In genomic region chr1:167332503-167332902, GRCh38 we compare ENCODE assay signal across 1 cellular context.
TF ChIP-seq lines count a peak whose summit lies in the region.

No MANE protein-coding gene starts in this region.

TF ChIP-seq in HepG2, 621 proteins besides CTCF, POLR2A, EP300 and RAD21 (continued from another document):
- 0 out of 2 replicates have a peak, but pooled peaks have one; percentile 23 for TF ChIP-seq ARID5B (CRISPR knock-in tag; IDR thresholded peaks at IDR 0.05)
- peak; percentile 58 for TF ChIP-seq BCL6 (CRISPR knock-in tag; IDR thresholded peaks at IDR 0.05)
- TF ChIP-seq ETS1 (CRISPR knock-in tag; IDR thresholded peaks at IDR 0.05), result no peak
